In genomic region chr18:6934859-6935258, GRCh38 we compare ENCODE assay signal across 3 cellular contexts.
"Had no signal": no experiment of that assay in that cellular context is flagged by ENCODE, and none has a peak within 500 bp of the region (broad histone marks: within the 10 kb centered on the region; RNA-seq: fewer than 3 reads in every experiment).

No MANE protein-coding gene starts in this region.

- DNase-seq: GDM1, GF-D8 had no signal

- ATAC-seq: GM12878 had no signal

- H3K4me3 ChIP-seq: GM12878 had no signal
